Comparison of ENCODE assay signal across 19 cellular contexts in the genomic region with DNA sequence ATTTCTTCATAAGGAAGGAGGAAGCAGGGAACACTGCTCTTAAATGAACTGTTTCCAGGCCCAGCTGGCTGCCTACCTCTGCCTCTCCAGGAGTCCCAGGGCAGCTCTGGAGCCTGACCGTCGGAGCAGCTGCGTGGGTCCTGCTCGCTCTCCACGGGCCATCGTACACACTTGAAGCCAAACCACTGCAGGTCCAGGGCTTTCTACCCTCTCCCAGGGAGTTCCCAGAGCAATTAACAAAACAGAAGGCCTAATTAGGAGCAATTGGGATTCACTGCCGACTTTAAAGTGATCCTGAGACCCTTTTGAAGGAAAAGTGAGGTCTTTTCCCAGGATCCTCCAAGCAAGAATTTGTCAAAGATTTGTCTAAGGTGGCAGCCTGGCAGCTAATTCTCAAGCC.
"Had no signal": no experiment of that assay in that cellular context is flagged by ENCODE, and none has a peak within 500 bp of the region (broad histone marks: within the 10 kb centered on the region; RNA-seq: fewer than 3 reads in every experiment).

No MANE protein-coding gene starts in this region.

- DNase-seq: activated gamma-delta T cell treated with Interleukin-2 at 50 U/mL for 16 hours; adrenal gland; effector CD8-positive, alpha-beta T cell; esophagus squamous epithelium; immature natural killer cell; left ventricle myocardium superior; mucosa of descending colon; naive B cell; stimulated activated CD4-positive, alpha-beta T cell treated with anti-CD3 and anti-CD28 coated beads, Interleukin-12 subunit alpha, Interleukin-12 subunit beta, amount 100 ng/mL, for 4 hours; stimulated activated CD4-positive, alpha-beta T cell treated with anti-CD3 and anti-CD28 coated beads, Interleukin-1b, Interleukin-23, amount 100 ng/mL, for 48 hours; stimulated activated CD8-positive, alpha-beta memory T cell treated with anti-CD3 and anti-CD28 coated beads, Interleukin-4, amount 100 ng/mL, for 48 hours; stimulated activated naive CD4-positive, alpha-beta T cell; T-cell; upper lobe of right lung had no signal

- H3K4me3 ChIP-seq: adrenal gland, esophagus squamous epithelium, mucosa of descending colon, upper lobe of right lung had no signal

- ATAC-seq: activated CD4-positive, CD25-positive, alpha-beta regulatory T cell treated with anti-CD3 and anti-CD28 coated beads, Interleukin-2, amount 50 U/mL, for 24 hours; activated naive CD4-positive, alpha-beta T cell treated with anti-CD3 and anti-CD28 coated beads, Interleukin-2, amount 50 U/mL, for 72 hours; left ventricle myocardium superior; mucosa of descending colon; T-cell; upper lobe of right lung had no signal

- H3K4me1 Mint-ChIP-seq: immature natural killer cell, naive B cell, T-cell had no signal

- H3K27ac Mint-ChIP-seq: activated naive CD4-positive, alpha-beta T cell treated with anti-CD3 and anti-CD28 coated beads, Interleukin-2, amount 50 U/mL, for 72 hours; dendritic cell treated with granulocyte-macrophage colony-stimulating factor and Interleukin-4, amounts not matched to agents 40 ng/mL and 50 ng/mL, for 4 days; immature natural killer cell; naive B cell; T-cell had no signal

- H3K4me1 ChIP-seq: adrenal gland, esophagus squamous epithelium, parathyroid adenoma, upper lobe of right lung had no signal

- H3K27ac ChIP-seq: adrenal gland, esophagus squamous epithelium, parathyroid adenoma, upper lobe of right lung had no signal

- H3K4me3 Mint-ChIP-seq: dendritic cell treated with granulocyte-macrophage colony-stimulating factor and Interleukin-4, amounts not matched to agents 40 ng/mL and 50 ng/mL, for 4 days; immature natural killer cell; naive B cell; T-cell had no signal

- H3K36me3 Mint-ChIP-seq: naive B cell, T-cell had no signal

- FAIRE-seq: endothelial cell of umbilical vein had no signal

- H3K9me3 ChIP-seq: adrenal gland, esophagus squamous epithelium, mucosa of descending colon, upper lobe of right lung had no signal

- H2AFZ ChIP-seq: parathyroid adenoma had no signal

- H3K36me3 ChIP-seq: adrenal gland, esophagus squamous epithelium, upper lobe of right lung had no signal

- H3K9me3 Mint-ChIP-seq: activated naive CD4-positive, alpha-beta T cell treated with anti-CD3 and anti-CD28 coated beads, Interleukin-2, amount 50 U/mL, for 72 hours; dendritic cell treated with granulocyte-macrophage colony-stimulating factor and Interleukin-4, amounts not matched to agents 40 ng/mL and 50 ng/mL, for 4 days; immature natural killer cell; T-cell had no signal

- H3K9ac ChIP-seq: parathyroid adenoma had no signal
